Comparison of ENCODE assay signal across 15 cellular contexts in the genomic region with DNA sequence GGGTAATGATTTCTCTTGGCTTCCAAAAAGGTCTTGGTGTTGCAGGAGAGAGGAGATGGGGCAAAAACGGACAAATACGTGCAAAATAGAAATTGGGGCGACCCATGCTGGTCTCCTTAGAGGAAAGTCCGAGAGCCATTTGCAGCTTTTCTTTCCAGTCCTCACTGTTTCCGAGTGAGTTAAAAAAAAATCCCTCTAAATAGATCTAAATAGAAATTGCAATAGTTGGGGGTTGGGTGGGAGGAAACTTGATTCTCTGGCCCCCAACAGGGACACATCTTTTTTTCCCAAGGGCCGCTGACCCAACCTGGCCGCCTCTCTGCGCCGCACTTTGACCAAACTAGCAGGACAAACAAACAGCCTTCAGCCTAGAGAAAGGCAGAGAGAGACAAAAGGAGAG. TPM values are rescaled to one million over a fixed set of nuclear protein-coding genes. Genes with fewer than 3 reads are reported as not detected.
A peak's percentile ranks its signal among the peaks of the same experiment; 100 is the strongest.
DNase-seq lines count a peak whose midpoint lies in the region; ATAC-seq and TF ChIP-seq lines count a peak whose summit lies in the region.
"Had no signal": no experiment of that assay in that cellular context is flagged by ENCODE, and none has a peak within 500 bp of the region (broad histone marks: within the 10 kb centered on the region; RNA-seq: fewer than 3 reads in every experiment).

No MANE protein-coding gene starts in this region.

- H3K4me2 ChIP-seq in MM.1S (ENCODE audit: low read depth, low read length), result no peak overlapping the region

- in situ Hi-C loops in GM13976 (cut with MboI; ENCODE audit: low sequenced_read_pairs, unreplicated experiment), result no loop called here

- H4K20me1 ChIP-seq in MM.1S (ENCODE audit: insufficient read depth, low read length), result no peaks in the 10 kb centered on the region

- H3K27me3 ChIP-seq in MM.1S (replicated peaks; ENCODE audit: insufficient read depth, low read length) (peaks cover 66% of the 10 kb centered on the region), dorsolateral prefrontal cortex (peaks cover 28 to 100% (median 100%) of the 10 kb centered on the region in 45 donors)

- H3K27ac Mint-ChIP-seq in activated CD4-positive, alpha-beta T cell treated with anti-CD3 and anti-CD28 coated beads for 36 hours, result no peak overlapping the region
- H3K27ac Mint-ChIP-seq in nephron progenitor cell, result no peak overlapping the region
- H3K27ac Mint-ChIP-seq: HFFc6 had no signal

- H3K4me3 ChIP-seq in coronary artery (peak overlapping the region; percentile 61), MM.1S (ENCODE audit: low read length) (no peak overlapping the region), dorsolateral prefrontal cortex (peak overlapping the region in 5 of 59 donors; percentile 9 to 54 (median 21))

- no peak overlapping the region for H3K9ac ChIP-seq in MM.1S (ENCODE audit: low read length)

- H3K4me1 ChIP-seq in MM.1S (ENCODE audit: low read length), result no peaks in the 10 kb centered on the region

- no peaks in the 10 kb centered on the region for H3F3A ChIP-seq in MM.1S (ENCODE audit: insufficient read depth, low read length)

- no peaks in the 10 kb centered on the region for H3K79me2 ChIP-seq in MM.1S (ENCODE audit: low read length)

- no peak overlapping the region for H3K27ac ChIP-seq in coronary artery
- H3K27ac ChIP-seq in MM.1S (ENCODE audit: low read length), result no peak overlapping the region
- H3K27ac ChIP-seq in dorsolateral prefrontal cortex, result no peak overlapping the region

- no peaks in the 10 kb centered on the region for H3K36me3 Mint-ChIP-seq in activated CD4-positive, alpha-beta T cell treated with anti-CD3 and anti-CD28 coated beads for 36 hours (ENCODE audit: low read depth)
- H3K36me3 Mint-ChIP-seq in nephron progenitor cell (ENCODE audit: low read depth), result no peaks in the 10 kb centered on the region

- no peak for ATAC-seq in activated CD4-positive, alpha-beta T cell treated with anti-CD3 and anti-CD28 coated beads for 36 hours

- no peaks in the 10 kb centered on the region for H3K36me3 ChIP-seq in MM.1S (replicated peaks; ENCODE audit: insufficient read depth, low read length)

- H3K27me3 Mint-ChIP-seq in activated CD4-positive, alpha-beta T cell treated with anti-CD3 and anti-CD28 coated beads for 36 hours, result peaks cover 88% of the 10 kb centered on the region
- peaks cover 100% of the 10 kb centered on the region for H3K27me3 Mint-ChIP-seq in nephron progenitor cell (ENCODE audit: low read depth, poor library complexity)

- CTCF ChIA-PET in activated CD4-positive, alpha-beta T cell treated with anti-CD3 and anti-CD28 coated beads for 36 hours (lab: Charles Lee), result interaction anchor here (0.7 kb wide), 1 partner anchor 11 kb away, joined by 3 read pairs; no protein-coding TSS in a partner anchor

- H3K9me3 Mint-ChIP-seq in activated CD4-positive, alpha-beta T cell treated with anti-CD3 and anti-CD28 coated beads for 36 hours (ENCODE audit: low read depth), result no peaks in the 10 kb centered on the region
- no peaks in the 10 kb centered on the region for H3K9me3 Mint-ChIP-seq in nephron progenitor cell
- H3K9me3 Mint-ChIP-seq: HFFc6 had no signal

- H3K4me3 Mint-ChIP-seq in activated CD4-positive, alpha-beta T cell treated with anti-CD3 and anti-CD28 coated beads for 36 hours, result peak overlapping the region; percentile 27
- peak overlapping the region; percentile 64 for H3K4me3 Mint-ChIP-seq in nephron progenitor cell
- H3K4me3 Mint-ChIP-seq: HFFc6 had no signal

- DNase-seq in activated CD4-positive, alpha-beta T cell treated with anti-CD3 and anti-CD28 coated beads for 36 hours, result no peak
- no peak for DNase-seq in activated CD4-positive, alpha-beta T cell treated with anti-CD3 and anti-CD28 coated beads for 4 hours
- peak; percentile 26 for DNase-seq in GM13976 (ENCODE audit: low spot score)
- no peak for DNase-seq in coronary artery (ENCODE audit: low spot score)
- DNase-seq in nephron progenitor cell, result no peak
- DNase-seq in MM.1S, result no peak
- DNase-seq in dorsolateral prefrontal cortex, result no peak
- DNase-seq in A172 (ENCODE audit: low spot score), result no peak
- DNase-seq: activated naive CD4-positive, alpha-beta T cell treated with anti-CD3 and anti-CD28 coated beads, Interleukin-2, amount 50 U/mL, for 16 hours; HFFc6; NCI-H1417 treated with DMSO at 0.1 percent for 48 hours; NCI-H526 treated with DMSO at 0.1 percent for 48 hours; SHP77 treated with DMSO at 0.1 percent for 48 hours had no signal

- POLR2A ChIA-PET in activated CD4-positive, alpha-beta T cell treated with anti-CD3 and anti-CD28 coated beads for 36 hours (lab: Charles Lee), result no interaction called here

- no peaks in the 10 kb centered on the region for H3K9me2 ChIP-seq in MM.1S (replicated peaks; ENCODE audit: insufficient read depth, low read length)

- H3K4me1 Mint-ChIP-seq in activated CD4-positive, alpha-beta T cell treated with anti-CD3 and anti-CD28 coated beads for 36 hours, result peaks cover 43% of the 10 kb centered on the region
- peaks cover 41% of the 10 kb centered on the region for H3K4me1 Mint-ChIP-seq in nephron progenitor cell

- no peak for TF ChIP-seq CTCF in GM13976 (IDR thresholded peaks at IDR 0.05; ENCODE audit: borderline replicate concordance, control extremely low read depth, extremely low read depth, insufficient read depth, missing control alignments)
- no peak for TF ChIP-seq CTCF in coronary artery (IDR thresholded peaks at IDR 0.05)
- no peak for TF ChIP-seq CTCF in nephron progenitor cell (IDR thresholded peaks at IDR 0.05)
- no peak for TF ChIP-seq CTCF in MM.1S (IDR thresholded peaks at IDR 0.05; ENCODE audit: low read length)
- TF ChIP-seq CTCF in dorsolateral prefrontal cortex (IDR thresholded peaks at IDR 0.05 in 54 of 56, conservative IDR thresholded peaks at IDR 0.05 in 2 of 56; ENCODE audit: low read depth in 1 of 56, partially characterized antibody in 56 of 56), result no peak

- intact Hi-C loops in activated CD4-positive, alpha-beta T cell treated with anti-CD3 and anti-CD28 coated beads for 36 hours (cut with DNase I, micrococcal nuclease), result loop anchor here (1.0 to 5.0 kb wide), 2 partner anchors 45 to 1494 kb away; no protein-coding TSS in a partner anchor
- intact Hi-C loops in dorsolateral prefrontal cortex (cut with DNase I), result no loop called here

- no peak overlapping the region for H2AFZ ChIP-seq in MM.1S (ENCODE audit: low read length)

- no peaks in the 10 kb centered on the region for H3K9me3 ChIP-seq in MM.1S (replicated peaks; ENCODE audit: insufficient read depth, low read length)

RNA-seq across cellular contexts. Expression of gene NKX2-5, which starts 2.8 kb away (rescaled TPM):
- total RNA-seq in activated CD4-positive, alpha-beta T cell treated with anti-CD3 and anti-CD28 coated beads for 36 hours, result under 1 TPM; 0.09 to 0.21 TPM
- not detected for total RNA-seq in dorsolateral prefrontal cortex
- 24.8 and 26.7 TPM in 2 replicates for total RNA-seq in A172 (2014; rRNA removed; shearing (Covaris generic))
- total RNA-seq: glomerular endothelial cell, HFFc6, lung microvascular endothelial cell had no signal

Comparison
In these comparisons a context has a peak if more than half of its experiments do, and no peak if none do; other contexts are left out.
1. RNA of gene NKX2-5, which starts 2.8 kb away (total RNA-seq): 24.8 to 26.7 TPM in A172; 0.09 to 0.21 TPM in activated CD4-positive, alpha-beta T cell treated with anti-CD3 and anti-CD28 coated beads for 36 hours and not detected in dorsolateral prefrontal cortex; every median in the first group is over 10 times any median in the second.
2. intact Hi-C loops: an anchor here in activated CD4-positive, alpha-beta T cell treated with anti-CD3 and anti-CD28 coated beads for 36 hours (1.0 to 5.0 kb wide); none called in dorsolateral prefrontal cortex.